ENCODE assay signal across 1 cellular context in the genomic region with DNA sequence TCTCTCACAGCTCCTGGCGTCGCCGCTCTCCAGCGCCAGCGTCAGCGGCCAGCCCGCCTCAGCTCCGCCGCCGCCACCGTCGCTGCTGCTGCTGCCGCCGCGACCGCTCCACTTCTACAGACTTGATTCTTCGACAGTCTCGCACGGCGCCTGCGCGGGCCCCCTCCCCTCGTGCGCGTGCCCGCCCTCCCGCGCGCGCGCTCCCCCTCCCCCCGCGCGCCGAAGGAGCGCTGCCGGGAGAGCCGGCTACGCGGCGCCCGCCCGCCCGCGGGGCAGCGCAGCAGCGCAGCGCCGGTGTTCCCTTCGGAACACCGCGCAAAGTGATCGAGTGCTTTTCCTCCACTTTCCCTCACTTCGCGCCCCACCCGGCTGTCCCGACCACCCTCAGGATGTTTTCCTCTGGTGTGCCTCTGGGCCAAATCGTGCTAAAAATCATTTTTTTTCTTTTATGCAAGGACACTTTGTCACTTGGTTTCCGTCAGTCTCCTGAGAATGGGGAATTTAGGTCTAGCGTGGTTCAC.
TF ChIP-seq lines count a peak whose summit lies in the region.

Gene IRF2BP2 (minus strand): TSS at position 118 of the 521 bp plus-strand sequence. CDS start 684 bp downstream, outside the sequence.

TF ChIP-seq in K562, 482 proteins besides CTCF, POLR2A, EP300 and RAD21 (continued from another document and continues in another):
- TF ChIP-seq, protein P1, sequence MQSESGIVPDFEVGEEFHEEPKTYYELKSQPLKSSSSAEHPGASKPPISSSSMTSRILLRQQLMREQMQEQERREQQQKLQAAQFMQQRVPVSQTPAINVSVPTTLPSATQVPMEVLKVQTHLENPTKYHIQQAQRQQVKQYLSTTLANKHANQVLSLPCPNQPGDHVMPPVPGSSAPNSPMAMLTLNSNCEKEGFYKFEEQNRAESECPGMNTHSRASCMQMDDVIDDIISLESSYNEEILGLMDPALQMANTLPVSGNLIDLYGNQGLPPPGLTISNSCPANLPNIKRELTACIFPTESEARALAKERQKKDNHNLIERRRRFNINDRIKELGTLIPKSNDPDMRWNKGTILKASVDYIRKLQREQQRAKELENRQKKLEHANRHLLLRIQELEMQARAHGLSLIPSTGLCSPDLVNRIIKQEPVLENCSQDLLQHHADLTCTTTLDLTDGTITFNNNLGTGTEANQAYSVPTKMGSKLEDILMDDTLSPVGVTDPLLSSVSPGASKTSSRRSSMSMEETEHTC (IDR thresholded peaks at IDR 0.05) = no peak
- TF ChIP-seq MEF2D (tag; conservative IDR thresholded peaks at IDR 0.05; ENCODE audit: low read depth) (0 out of 2 replicates have a peak, but pooled peaks have one; percentile 28), ELF2 (CRISPR knock-in tag; IDR thresholded peaks at IDR 0.05) (no peak), ZNF644 (tag; IDR thresholded peaks at IDR 0.05; ENCODE audit: low read depth) (peak; percentile 92), YY1 (IDR thresholded peaks at IDR 0.05; ENCODE audit: borderline replicate concordance in 1 of 3, control insufficient read depth in 1 of 3, extremely low read depth in 1 of 3, insufficient read depth in 3 of 3, insufficient read length in 1 of 3, insufficient replicate concordance in 2 of 3, low read depth in 1 of 3, low read length in 2 of 3) (peak in 2 of 3 experiments; percentile 54 to 74), CBX5 (IDR thresholded peaks at IDR 0.05; ENCODE audit: borderline replicate concordance, low read depth) (0 out of 2 replicates have a peak, but pooled peaks have one; percentile 14), CSDE1 (IDR thresholded peaks at IDR 0.05) (no peak), E4F1 (CRISPR knock-in tag; IDR thresholded peaks at IDR 0.05; ENCODE audit: borderline replicate concordance) (peak; percentile 70; the same call in 1 of the 2 replicates), HBP1 (CRISPR knock-in tag; IDR thresholded peaks at IDR 0.05) (peak; percentile 48; the same call in 1 of the 2 replicates), POLR2G (IDR thresholded peaks at IDR 0.05; ENCODE audit: low read depth, low read length) (peak; percentile 42), ARNT (IDR thresholded peaks at IDR 0.05) (peak in 1 of 2 experiments; percentile 43; a peak in 1 of 4 replicates), CBX3 (IDR thresholded peaks at IDR 0.05; ENCODE audit: borderline replicate concordance in 1 of 2, low read length in 2 of 2) (no peak; a peak in 1 of 3 replicates), ZBTB1 (CRISPR knock-in tag; IDR thresholded peaks at IDR 0.05; ENCODE audit: borderline replicate concordance, low read depth) (peak; percentile 9; the same call in 1 of the 2 replicates), ZNF431 (CRISPR knock-in tag; IDR thresholded peaks at IDR 0.05) (no peak), ZNF146 (CRISPR knock-in tag; IDR thresholded peaks at IDR 0.05; ENCODE audit: unreplicated experiment) (no peak), PRMT5 (CRISPR knock-in tag; IDR thresholded peaks at IDR 0.05) (no peak), SP2 (IDR thresholded peaks at IDR 0.05; ENCODE audit: extremely low read depth, low read depth, low read length, poor library complexity, severe bottlenecking) (no peak), KAT7 (CRISPR knock-in tag; IDR thresholded peaks at IDR 0.05; ENCODE audit: borderline replicate concordance) (peak; percentile 49; the same call in 1 of the 2 replicates), HNRNPLL (IDR thresholded peaks at IDR 0.05; ENCODE audit: low read depth, low read length, poor library complexity, severe bottlenecking) (peak; percentile 80), SMARCE1 (IDR thresholded peaks at IDR 0.05) (0 out of 2 replicates have a peak, but pooled peaks have one; percentile 19), NFE2 (IDR thresholded peaks at IDR 0.05; ENCODE audit: low read depth) (no peak; the same call in 1 of the 2 replicates), ATF7 (IDR thresholded peaks at IDR 0.05) (peak; percentile 25; the same call in 1 of the 2 replicates), C11orf30 (IDR thresholded peaks at IDR 0.05; ENCODE audit: low read depth) (no peak), TRIM24 (IDR thresholded peaks at IDR 0.05) (0 out of 4 replicates have a peak, but pooled peaks of 1 of the 2 experiments have one; percentile 24), CBFB (CRISPR knock-in tag; IDR thresholded peaks at IDR 0.05) (no peak), KDM2B (CRISPR knock-in tag; IDR thresholded peaks at IDR 0.05) (peak; percentile 77; the same call in 1 of the 2 replicates), ZMIZ1 (IDR thresholded peaks at IDR 0.05; ENCODE audit: low read depth in 2 of 2, low read length in 2 of 2) (peak in 1 of 2 experiments; percentile 30; a peak in 1 of 4 replicates), TCF3 (CRISPR knock-in tag; IDR thresholded peaks at IDR 0.05) (no peak), MYC (IDR thresholded peaks at IDR 0.05; ENCODE audit: low read depth, low read length) (no peak; the same call in 1 of the 2 replicates), MYC (CRISPR knock-in tag; IDR thresholded peaks at IDR 0.05; ENCODE audit: borderline replicate concordance, low read depth) (peak; percentile 78; the same call in 1 of the 2 replicates), TBP (optimal IDR thresholded peaks at IDR 0.05; ENCODE audit: low read depth, low read length) (peak; percentile 69), BHLHE40 (IDR thresholded peaks at IDR 0.05; ENCODE audit: low read length) (0 out of 2 replicates have a peak, but pooled peaks have one; percentile 21), SMARCC2 (IDR thresholded peaks at IDR 0.05; ENCODE audit: low read depth) (no peak), BRD9 (IDR thresholded peaks at IDR 0.05; ENCODE audit: low read depth, partially characterized antibody) (peak; percentile 75), NRF1 (conservative IDR thresholded peaks at IDR 0.05 in 1 of 2, IDR thresholded peaks at IDR 0.05 in 1 of 2) (peak; percentile 85 to 89), HOXB6 (CRISPR knock-in tag; IDR thresholded peaks at IDR 0.05; ENCODE audit: borderline replicate concordance) (no peak), CBX2 (IDR thresholded peaks at IDR 0.05; ENCODE audit: insufficient read depth, low read length, poor library complexity, severe bottlenecking) (no peak), PURB (CRISPR knock-in tag; IDR thresholded peaks at IDR 0.05; ENCODE audit: low read depth) (no peak)
- TF ChIP-seq, protein P2, sequence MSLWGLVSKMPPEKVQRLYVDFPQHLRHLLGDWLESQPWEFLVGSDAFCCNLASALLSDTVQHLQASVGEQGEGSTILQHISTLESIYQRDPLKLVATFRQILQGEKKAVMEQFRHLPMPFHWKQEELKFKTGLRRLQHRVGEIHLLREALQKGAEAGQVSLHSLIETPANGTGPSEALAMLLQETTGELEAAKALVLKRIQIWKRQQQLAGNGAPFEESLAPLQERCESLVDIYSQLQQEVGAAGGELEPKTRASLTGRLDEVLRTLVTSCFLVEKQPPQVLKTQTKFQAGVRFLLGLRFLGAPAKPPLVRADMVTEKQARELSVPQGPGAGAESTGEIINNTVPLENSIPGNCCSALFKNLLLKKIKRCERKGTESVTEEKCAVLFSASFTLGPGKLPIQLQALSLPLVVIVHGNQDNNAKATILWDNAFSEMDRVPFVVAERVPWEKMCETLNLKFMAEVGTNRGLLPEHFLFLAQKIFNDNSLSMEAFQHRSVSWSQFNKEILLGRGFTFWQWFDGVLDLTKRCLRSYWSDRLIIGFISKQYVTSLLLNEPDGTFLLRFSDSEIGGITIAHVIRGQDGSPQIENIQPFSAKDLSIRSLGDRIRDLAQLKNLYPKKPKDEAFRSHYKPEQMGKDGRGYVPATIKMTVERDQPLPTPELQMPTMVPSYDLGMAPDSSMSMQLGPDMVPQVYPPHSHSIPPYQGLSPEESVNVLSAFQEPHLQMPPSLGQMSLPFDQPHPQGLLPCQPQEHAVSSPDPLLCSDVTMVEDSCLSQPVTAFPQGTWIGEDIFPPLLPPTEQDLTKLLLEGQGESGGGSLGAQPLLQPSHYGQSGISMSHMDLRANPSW (CRISPR knock-in tag; IDR thresholded peaks at IDR 0.05) = 0 out of 2 replicates have a peak, but pooled peaks have one; percentile 71
- TF ChIP-seq, protein P3, sequence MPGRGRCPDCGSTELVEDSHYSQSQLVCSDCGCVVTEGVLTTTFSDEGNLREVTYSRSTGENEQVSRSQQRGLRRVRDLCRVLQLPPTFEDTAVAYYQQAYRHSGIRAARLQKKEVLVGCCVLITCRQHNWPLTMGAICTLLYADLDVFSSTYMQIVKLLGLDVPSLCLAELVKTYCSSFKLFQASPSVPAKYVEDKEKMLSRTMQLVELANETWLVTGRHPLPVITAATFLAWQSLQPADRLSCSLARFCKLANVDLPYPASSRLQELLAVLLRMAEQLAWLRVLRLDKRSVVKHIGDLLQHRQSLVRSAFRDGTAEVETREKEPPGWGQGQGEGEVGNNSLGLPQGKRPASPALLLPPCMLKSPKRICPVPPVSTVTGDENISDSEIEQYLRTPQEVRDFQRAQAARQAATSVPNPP (IDR thresholded peaks at IDR 0.05; ENCODE audit: borderline replicate concordance, insufficient read depth, insufficient read length) = no peak
- TF ChIP-seq, protein P4, sequence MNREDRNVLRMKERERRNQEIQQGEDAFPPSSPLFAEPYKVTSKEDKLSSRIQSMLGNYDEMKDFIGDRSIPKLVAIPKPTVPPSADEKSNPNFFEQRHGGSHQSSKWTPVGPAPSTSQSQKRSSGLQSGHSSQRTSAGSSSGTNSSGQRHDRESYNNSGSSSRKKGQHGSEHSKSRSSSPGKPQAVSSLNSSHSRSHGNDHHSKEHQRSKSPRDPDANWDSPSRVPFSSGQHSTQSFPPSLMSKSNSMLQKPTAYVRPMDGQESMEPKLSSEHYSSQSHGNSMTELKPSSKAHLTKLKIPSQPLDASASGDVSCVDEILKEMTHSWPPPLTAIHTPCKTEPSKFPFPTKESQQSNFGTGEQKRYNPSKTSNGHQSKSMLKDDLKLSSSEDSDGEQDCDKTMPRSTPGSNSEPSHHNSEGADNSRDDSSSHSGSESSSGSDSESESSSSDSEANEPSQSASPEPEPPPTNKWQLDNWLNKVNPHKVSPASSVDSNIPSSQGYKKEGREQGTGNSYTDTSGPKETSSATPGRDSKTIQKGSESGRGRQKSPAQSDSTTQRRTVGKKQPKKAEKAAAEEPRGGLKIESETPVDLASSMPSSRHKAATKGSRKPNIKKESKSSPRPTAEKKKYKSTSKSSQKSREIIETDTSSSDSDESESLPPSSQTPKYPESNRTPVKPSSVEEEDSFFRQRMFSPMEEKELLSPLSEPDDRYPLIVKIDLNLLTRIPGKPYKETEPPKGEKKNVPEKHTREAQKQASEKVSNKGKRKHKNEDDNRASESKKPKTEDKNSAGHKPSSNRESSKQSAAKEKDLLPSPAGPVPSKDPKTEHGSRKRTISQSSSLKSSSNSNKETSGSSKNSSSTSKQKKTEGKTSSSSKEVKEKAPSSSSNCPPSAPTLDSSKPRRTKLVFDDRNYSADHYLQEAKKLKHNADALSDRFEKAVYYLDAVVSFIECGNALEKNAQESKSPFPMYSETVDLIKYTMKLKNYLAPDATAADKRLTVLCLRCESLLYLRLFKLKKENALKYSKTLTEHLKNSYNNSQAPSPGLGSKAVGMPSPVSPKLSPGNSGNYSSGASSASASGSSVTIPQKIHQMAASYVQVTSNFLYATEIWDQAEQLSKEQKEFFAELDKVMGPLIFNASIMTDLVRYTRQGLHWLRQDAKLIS (CRISPR knock-in tag; IDR thresholded peaks at IDR 0.05) = peak; percentile 27; the same call in 1 of the 2 replicates
